Comparison of ENCODE assay signal across 9 cellular contexts in genomic region chr9:83966209-83966582, GRCh38. TPM values are rescaled to one million over a fixed set of nuclear protein-coding genes. Genes with fewer than 3 reads are reported as not detected.
DNase-seq lines count a peak whose midpoint lies in the region; ATAC-seq and TF ChIP-seq lines count a peak whose summit lies in the region.
"Had no signal": no experiment of that assay in that cellular context is flagged by ENCODE, and none has a peak within 500 bp of the region (broad histone marks: within the 10 kb centered on the region; RNA-seq: fewer than 3 reads in every experiment).

No MANE protein-coding gene starts in this region.

- H3K4me1 Mint-ChIP-seq in activated naive CD8-positive, alpha-beta T cell treated with anti-CD3 and anti-CD28 coated beads for 36 hours, result peaks cover 20% of the 10 kb centered on the region

- no peak overlapping the region for H3K4me3 ChIP-seq in BE2C (ENCODE audit: low read depth, low read length)
- no peak overlapping the region for H3K4me3 ChIP-seq in GM23248
- H3K4me3 ChIP-seq in mesodermal cell (ENCODE audit: extremely low read depth, insufficient read depth, low read length, poor library complexity, severe bottlenecking), result no peak overlapping the region
- no peak overlapping the region for H3K4me3 ChIP-seq in esophagus squamous epithelium

- peak overlapping the region; percentile 77 for H3K27ac Mint-ChIP-seq in activated naive CD8-positive, alpha-beta T cell treated with anti-CD3 and anti-CD28 coated beads for 36 hours

- DNase-seq in BE2C (peak; percentile 28), GM23248 (no peak), NCI-H146 treated with DMSO at 0.1 percent for 48 hours (lab: John Stamatoyannopoulos, UW; ENCODE audit: unreplicated experiment) (no peak), OCI-M1 (lab: John Stamatoyannopoulos, UW) (no peak), esophagus squamous epithelium (lab: John Stamatoyannopoulos, UW) (no peak)
- DNase-seq in activated naive CD8-positive, alpha-beta T cell treated with anti-CD3 and anti-CD28 coated beads for 36 hours, result no peak
- DNase-seq: nucleus accumbens had no signal

- peaks cover 68% of the 10 kb centered on the region for H3F3A ChIP-seq in GM23248 (ENCODE audit: insufficient read depth)

- no peaks in the 10 kb centered on the region for H3K9me2 ChIP-seq in GM23248 (ENCODE audit: insufficient read depth)

- H3K79me2 ChIP-seq in GM23248 (ENCODE audit: insufficient read depth), result peaks cover 38% of the 10 kb centered on the region

- H3K9me3 ChIP-seq in BE2C, result no peaks in the 10 kb centered on the region
- H3K9me3 ChIP-seq in GM23248 (ENCODE audit: low read depth), result no peaks in the 10 kb centered on the region
- H3K9me3 ChIP-seq in mesodermal cell (ENCODE audit: control insufficient read depth, low read length), result no peaks in the 10 kb centered on the region
- no peaks in the 10 kb centered on the region for H3K9me3 ChIP-seq in esophagus squamous epithelium

- TF ChIP-seq CTCF in BE2C (IDR thresholded peaks at IDR 0.05; ENCODE audit: low read depth, low read length) (no peak), esophagus squamous epithelium (IDR thresholded peaks at IDR 0.05) (no peak)

- peaks cover 38% of the 10 kb centered on the region for H3K36me3 Mint-ChIP-seq in activated naive CD8-positive, alpha-beta T cell treated with anti-CD3 and anti-CD28 coated beads for 36 hours

- intact Hi-C loops in esophagus squamous epithelium (cut with DNase I), result no loop called here

- H3K27me3 ChIP-seq in BE2C (no peaks in the 10 kb centered on the region), GM23248 (replicated peaks; ENCODE audit: insufficient read depth) (no peaks in the 10 kb centered on the region), esophagus squamous epithelium (no peaks in the 10 kb centered on the region)

- no peak overlapping the region for H3K9ac ChIP-seq in GM23248

- no peaks in the 10 kb centered on the region for H3K9me3 Mint-ChIP-seq in activated naive CD8-positive, alpha-beta T cell treated with anti-CD3 and anti-CD28 coated beads for 36 hours

- 78 to 89% methylated on average over 8 of the region's 8 CpGs for WGBS in GM23248 (ENCODE audit: low coverage in 1 of 2, low lambda C conversion rate in 2 of 2, missing lambda C conversion rate in 2 of 2), 2 experiments
- 95 to 97% methylated on average over 6 to 7 of the region's 8 CpGs for WGBS in mesodermal cell (ENCODE audit: insufficient coverage in 2 of 2), 2 experiments
- WGBS in esophagus squamous epithelium, 2 donors, result 89 to 92% methylated on average over 8 of the region's 8 CpGs

- ATAC-seq in GM18517 (IDR thresholded peaks at IDR 0.05; ENCODE audit: unreplicated experiment), result no peak

- no peak overlapping the region for H2AFZ ChIP-seq in GM23248

- H3K4me1 ChIP-seq in BE2C (peaks cover 21% of the 10 kb centered on the region), GM23248 (ENCODE audit: insufficient read depth) (peaks cover 35% of the 10 kb centered on the region), mesodermal cell (ENCODE audit: control insufficient read depth, insufficient read depth, low read length, poor library complexity, severe bottlenecking) (no peaks in the 10 kb centered on the region), esophagus squamous epithelium (peaks cover 0 to 6% (median 3%) of the 10 kb centered on the region in 3 donors)

- H3K4me2 ChIP-seq in GM23248 (ENCODE audit: unreplicated experiment), result no peak overlapping the region

- H3K27ac ChIP-seq in GM23248, result peak overlapping the region; percentile 80
- peak overlapping the region; percentile 25 for H3K27ac ChIP-seq in mesodermal cell (ENCODE audit: low read depth, low read length, severe bottlenecking)
- no peak overlapping the region for H3K27ac ChIP-seq in esophagus squamous epithelium

- peak overlapping the region; percentile 40 for H3K4me3 Mint-ChIP-seq in activated naive CD8-positive, alpha-beta T cell treated with anti-CD3 and anti-CD28 coated beads for 36 hours

- in situ Hi-C loops in GM23248 (cut with MboI), result no loop called here

- H4K20me1 ChIP-seq in GM23248 (ENCODE audit: insufficient read depth), result no peaks in the 10 kb centered on the region; the same call in 1 of the 2 replicates

- no peaks in the 10 kb centered on the region for H3K27me3 Mint-ChIP-seq in activated naive CD8-positive, alpha-beta T cell treated with anti-CD3 and anti-CD28 coated beads for 36 hours

- no peak for TF ChIP-seq POLR2A in esophagus squamous epithelium (IDR thresholded peaks at IDR 0.05)

- H3K36me3 ChIP-seq in BE2C (peaks cover 47% of the 10 kb centered on the region), GM23248 (ENCODE audit: low read depth) (peaks cover 53% of the 10 kb centered on the region), mesodermal cell (ENCODE audit: control insufficient read depth, insufficient read depth, low read length) (peaks cover 45% of the 10 kb centered on the region), esophagus squamous epithelium (peaks cover 8 to 58% (median 29%) of the 10 kb centered on the region in 3 donors)

RNA-seq across cellular contexts. Expression of gene HNRNPK, which starts 13.8 kb away (rescaled TPM):
- polyA plus RNA-seq in BE2C (2012; ENCODE audit: insufficient read depth, insufficient read length, low read depth), result 396 TPM
- 416 and 500 TPM in 2 replicates for total RNA-seq in GM23248 (2014; rRNA removed; shearing (Covaris generic))
- 369 and 370 TPM in 2 replicates for polyA plus RNA-seq in GM23248 (2016; fragmentation: Nextera tagmentation; extraction: Ambion mirVana)
- total RNA-seq in activated naive CD8-positive, alpha-beta T cell treated with anti-CD3 and anti-CD28 coated beads for 36 hours, result 100 to 1,000 TPM; 874 to 924 TPM
- 632 TPM for polyA plus RNA-seq in mesodermal cell (2013, experiment 1 of 2)
- polyA plus RNA-seq in mesodermal cell (2013, experiment 2 of 2), result 670 TPM
- total RNA-seq in esophagus squamous epithelium, result 100 to 1,000 TPM; 348 to 510 (median 452) TPM

RNA-seq across cellular contexts. Expression of gene RMI1, which starts 14.4 kb away (rescaled TPM):
- polyA plus RNA-seq in BE2C (2012; ENCODE audit: insufficient read depth, insufficient read length, low read depth), result 2.3 TPM
- 5.1 and 5.7 TPM in 2 replicates for total RNA-seq in GM23248 (2014; rRNA removed; shearing (Covaris generic))
- 8.8 and 9.0 TPM in 2 replicates for polyA plus RNA-seq in GM23248 (2016; fragmentation: Nextera tagmentation; extraction: Ambion mirVana)
- 10 to 100 TPM; 33.4 to 34.4 TPM for total RNA-seq in activated naive CD8-positive, alpha-beta T cell treated with anti-CD3 and anti-CD28 coated beads for 36 hours
- polyA plus RNA-seq in mesodermal cell (2013, experiment 1 of 2), result 15.1 TPM
- 17.4 TPM for polyA plus RNA-seq in mesodermal cell (2013, experiment 2 of 2)
- 1 to 10 TPM; 2.8 to 7.3 (median 5.9) TPM for total RNA-seq in esophagus squamous epithelium

RNA-seq across cellular contexts. Expression of gene KIF27, which starts 45.0 kb away (rescaled TPM):
- 0.80 TPM for polyA plus RNA-seq in BE2C (2012; ENCODE audit: insufficient read depth, insufficient read length, low read depth)
- total RNA-seq in GM23248 (2014; rRNA removed; shearing (Covaris generic)), result 2.5 and 3.5 TPM in 2 replicates
- polyA plus RNA-seq in GM23248 (2016; fragmentation: Nextera tagmentation; extraction: Ambion mirVana), result 1.6 and 1.8 TPM in 2 replicates
- 1 to 10 TPM; 1.9 to 2.0 TPM for total RNA-seq in activated naive CD8-positive, alpha-beta T cell treated with anti-CD3 and anti-CD28 coated beads for 36 hours
- polyA plus RNA-seq in mesodermal cell (2013, experiment 1 of 2), result 4.0 TPM
- polyA plus RNA-seq in mesodermal cell (2013, experiment 2 of 2), result 6.8 TPM
- 1 to 10 TPM; 1.6 to 4.2 (median 3.5) TPM for total RNA-seq in esophagus squamous epithelium

Comparison
In these comparisons a context has a peak if more than half of its experiments do, and no peak if none do; other contexts are left out.
1. H3K27ac ChIP-seq: peak in GM23248 (single experiment) and mesodermal cell (single experiment); none in esophagus squamous epithelium (0 of 4).